In the genomic region with DNA sequence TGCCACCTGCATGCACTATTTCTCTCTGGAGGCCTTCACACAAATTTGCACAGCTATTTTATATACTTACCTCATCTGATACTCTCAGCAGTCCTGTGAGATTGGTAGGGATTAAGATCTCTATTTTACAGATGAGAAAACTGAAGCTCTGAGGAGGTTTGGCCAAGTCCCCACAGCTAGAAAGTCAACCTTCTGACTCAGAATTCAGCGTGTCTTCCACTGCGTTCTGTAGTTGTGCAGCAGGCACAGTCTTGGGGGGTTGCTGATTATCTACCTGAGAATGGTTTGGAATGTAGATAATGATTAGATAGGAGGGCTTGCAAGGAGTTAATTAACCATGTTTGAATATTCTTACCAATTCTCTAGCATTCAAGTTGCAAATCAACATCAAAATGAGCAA, we compare ENCODE assay signal across 15 cellular contexts. TPM values are rescaled to one million over a fixed set of nuclear protein-coding genes. Genes with fewer than 3 reads are reported as not detected.
DNase-seq lines count a peak whose midpoint lies in the region; ATAC-seq and TF ChIP-seq lines count a peak whose summit lies in the region.
"Had no signal": no experiment of that assay in that cellular context is flagged by ENCODE, and none has a peak within 500 bp of the region (broad histone marks: within the 10 kb centered on the region; RNA-seq: fewer than 3 reads in every experiment).

No MANE protein-coding gene starts in this region.

- H3K4me1 Mint-ChIP-seq in activated CD4-positive, alpha-beta T cell treated with anti-CD3 and anti-CD28 coated beads, Interleukin-2, amount 10 ng/mL, durations not matched to agents 7 days and 5 days: peaks cover 75% of the 10 kb centered on the region
- peaks cover 73% of the 10 kb centered on the region for H3K4me1 Mint-ChIP-seq in central memory CD8-positive, alpha-beta T cell
- H3K4me1 Mint-ChIP-seq in stimulated activated naive CD8-positive, alpha-beta T cell treated with anti-CD3 and anti-CD28 coated beads, Interleukin-15, amount 100 ng/mL, for 72 hours: peaks cover 89% of the 10 kb centered on the region

- peak overlapping the region; percentile 17 for H3K4me3 ChIP-seq in SU-DHL-6 (ENCODE audit: insufficient read depth, low read length, poor library complexity, severe bottlenecking)
- H3K4me3 ChIP-seq: heart right ventricle, mucosa of descending colon had no signal

- no peak overlapping the region for H2AFZ ChIP-seq in SU-DHL-6 (ENCODE audit: low read depth, low read length, severe bottlenecking)

- POLR2A ChIA-PET in activated CD4-positive, alpha-beta T cell treated with anti-CD3 and anti-CD28 coated beads, Interleukin-2, amount 10 ng/mL, durations not matched to agents 7 days and 5 days (lab: Charles Lee): interaction anchor here (1.2 kb wide), 1 partner anchor 32 kb away, joined by 3 read pairs; no protein-coding TSS in a partner anchor

- no peaks in the 10 kb centered on the region for H3K27me3 ChIP-seq in SU-DHL-6 (ENCODE audit: low read length)

- H3K27ac Mint-ChIP-seq in activated CD4-positive, alpha-beta T cell treated with anti-CD3 and anti-CD28 coated beads, Interleukin-2, amount 10 ng/mL, durations not matched to agents 7 days and 5 days: peak overlapping the region; percentile 94
- peak overlapping the region; percentile 95 for H3K27ac Mint-ChIP-seq in central memory CD8-positive, alpha-beta T cell (ENCODE audit: low read depth)
- peak overlapping the region in 1 of 2 donors; percentile 35 for H3K27ac Mint-ChIP-seq in stimulated activated naive CD8-positive, alpha-beta T cell treated with anti-CD3 and anti-CD28 coated beads, Interleukin-15, amount 100 ng/mL, for 72 hours

- peaks cover 86% of the 10 kb centered on the region for H3F3A ChIP-seq in SU-DHL-6 (ENCODE audit: insufficient read depth)

- H3K27ac ChIP-seq in SU-DHL-6 (ENCODE audit: low read depth, low read length): peak overlapping the region; percentile 98
- H3K27ac ChIP-seq: brain microvascular endothelial cell had no signal

- peak overlapping the region; percentile 96 for H3K9ac ChIP-seq in SU-DHL-6 (ENCODE audit: low read length)

- no peak for ATAC-seq in central memory CD8-positive, alpha-beta T cell (replicated peaks; ENCODE audit: extremely low read depth, poor library complexity, severe bottlenecking)
- ATAC-seq in stimulated activated naive CD8-positive, alpha-beta T cell treated with anti-CD3 and anti-CD28 coated beads, Interleukin-15, amount 100 ng/mL, for 72 hours: no peak
- ATAC-seq in GM19328 (IDR thresholded peaks at IDR 0.05; ENCODE audit: unreplicated experiment) (no peak), HG03095 (IDR thresholded peaks at IDR 0.05; ENCODE audit: unreplicated experiment) (no peak)
- ATAC-seq: activated CD4-positive, CD25-positive, alpha-beta regulatory T cell treated with anti-CD3 and anti-CD28 coated beads, Interleukin-2, amount 50 U/mL, for 24 hours; heart right ventricle; mucosa of descending colon had no signal

- H3K9me2 ChIP-seq in SU-DHL-6 (replicated peaks; ENCODE audit: insufficient read depth, low read length): no peaks in the 10 kb centered on the region

- peak overlapping the region; percentile 63 for H3K4me3 Mint-ChIP-seq in activated CD4-positive, alpha-beta T cell treated with anti-CD3 and anti-CD28 coated beads, Interleukin-2, amount 10 ng/mL, durations not matched to agents 7 days and 5 days
- peak overlapping the region; percentile 98 for H3K4me3 Mint-ChIP-seq in central memory CD8-positive, alpha-beta T cell
- H3K4me3 Mint-ChIP-seq in stimulated activated naive CD8-positive, alpha-beta T cell treated with anti-CD3 and anti-CD28 coated beads, Interleukin-15, amount 100 ng/mL, for 72 hours: peak overlapping the region; percentile 73 to 98

- CTCF ChIA-PET in activated CD4-positive, alpha-beta T cell treated with anti-CD3 and anti-CD28 coated beads, Interleukin-2, amount 10 ng/mL, durations not matched to agents 7 days and 5 days (lab: Charles Lee): interaction anchor here (0.6 to 4.9 kb wide), 6 partner anchors 9 to 92 kb away, joined by 3 to 27 read pairs (median 6); no protein-coding TSS in a partner anchor

- no peak for DNase-seq in activated CD4-positive, alpha-beta T cell treated with anti-CD3 and anti-CD28 coated beads, Interleukin-2, amount 10 ng/mL, durations not matched to agents 7 days and 5 days
- no peak for DNase-seq in activated CD4-positive, alpha-beta T cell treated with anti-CD3 and anti-CD28 coated beads, Interleukin-2, amount 50 U/mL, for 48 hours
- no peak for DNase-seq in central memory CD8-positive, alpha-beta T cell (ENCODE audit: low spot score in 2 of 2)
- DNase-seq in stimulated activated naive CD8-positive, alpha-beta T cell treated with anti-CD3 and anti-CD28 coated beads, Interleukin-15, amount 100 ng/mL, for 72 hours: no peak
- no peak for DNase-seq in GM13977 (ENCODE audit: low spot score)
- DNase-seq: brain microvascular endothelial cell, Caco-2, heart right ventricle, mucosa of descending colon, NCI-H187 treated with DMSO at 0.1 percent for 48 hours, NCI-H524 had no signal

- H3K9me3 Mint-ChIP-seq in activated CD4-positive, alpha-beta T cell treated with anti-CD3 and anti-CD28 coated beads, Interleukin-2, amount 10 ng/mL, durations not matched to agents 7 days and 5 days: peaks cover 3% of the 10 kb centered on the region
- H3K9me3 Mint-ChIP-seq in central memory CD8-positive, alpha-beta T cell: no peaks in the 10 kb centered on the region
- no peaks in the 10 kb centered on the region for H3K9me3 Mint-ChIP-seq in stimulated activated naive CD8-positive, alpha-beta T cell treated with anti-CD3 and anti-CD28 coated beads, Interleukin-15, amount 100 ng/mL, for 72 hours

- H3K27me3 Mint-ChIP-seq in activated CD4-positive, alpha-beta T cell treated with anti-CD3 and anti-CD28 coated beads, Interleukin-2, amount 10 ng/mL, durations not matched to agents 7 days and 5 days: no peaks in the 10 kb centered on the region
- no peaks in the 10 kb centered on the region for H3K27me3 Mint-ChIP-seq in central memory CD8-positive, alpha-beta T cell
- H3K27me3 Mint-ChIP-seq in stimulated activated naive CD8-positive, alpha-beta T cell treated with anti-CD3 and anti-CD28 coated beads, Interleukin-15, amount 100 ng/mL, for 72 hours: no peaks in the 10 kb centered on the region

- TF ChIP-seq CTCF in SU-DHL-6 (IDR thresholded peaks at IDR 0.05; ENCODE audit: insufficient read depth, low read length, poor library complexity, severe bottlenecking): no peak
- no peak for TF ChIP-seq CTCF in GM13977 (IDR thresholded peaks at IDR 0.05; ENCODE audit: extremely low read depth, insufficient read depth, missing control alignments)

- H3K9me3 ChIP-seq in SU-DHL-6 (ENCODE audit: insufficient read depth, low read length): no peaks in the 10 kb centered on the region
- H3K9me3 ChIP-seq: Caco-2, heart right ventricle, mucosa of descending colon had no signal

- in situ Hi-C loops in GM13977 (cut with MboI; ENCODE audit: low pct_unique_long_range_greater_than_20kb, low sequenced_read_pairs, unreplicated experiment): loop anchor here (10.0 kb wide), 1 partner anchor 125 kb away; no protein-coding TSS in a partner anchor

- H3K36me3 Mint-ChIP-seq in activated CD4-positive, alpha-beta T cell treated with anti-CD3 and anti-CD28 coated beads, Interleukin-2, amount 10 ng/mL, durations not matched to agents 7 days and 5 days (ENCODE audit: low read depth): peaks cover 67% of the 10 kb centered on the region
- peaks cover 28% of the 10 kb centered on the region for H3K36me3 Mint-ChIP-seq in central memory CD8-positive, alpha-beta T cell (ENCODE audit: insufficient read depth)

- peaks cover 9% of the 10 kb centered on the region; the same call in 1 of the 2 replicates for H3K36me3 ChIP-seq in SU-DHL-6 (ENCODE audit: low read length)
- H3K36me3 ChIP-seq: brain microvascular endothelial cell, heart right ventricle had no signal

- H3K4me2 ChIP-seq in SU-DHL-6 (ENCODE audit: low read depth, low read length, poor library complexity, severe bottlenecking): peak overlapping the region; percentile 83

- peaks cover 40% of the 10 kb centered on the region for H3K79me2 ChIP-seq in SU-DHL-6 (ENCODE audit: insufficient read depth, low read length)

- H4K20me1 ChIP-seq in SU-DHL-6 (ENCODE audit: low read depth, low read length): no peaks in the 10 kb centered on the region

RNA-seq across cellular contexts. Expression of a gene that starts 2.5 kb away (rescaled TPM):
- total RNA-seq in activated CD4-positive, alpha-beta T cell treated with anti-CD3 and anti-CD28 coated beads, Interleukin-2, amount 10 ng/mL, durations not matched to agents 7 days and 5 days: 100 to 1,000 TPM; 197 to 207 TPM
